In the genomic region with DNA sequence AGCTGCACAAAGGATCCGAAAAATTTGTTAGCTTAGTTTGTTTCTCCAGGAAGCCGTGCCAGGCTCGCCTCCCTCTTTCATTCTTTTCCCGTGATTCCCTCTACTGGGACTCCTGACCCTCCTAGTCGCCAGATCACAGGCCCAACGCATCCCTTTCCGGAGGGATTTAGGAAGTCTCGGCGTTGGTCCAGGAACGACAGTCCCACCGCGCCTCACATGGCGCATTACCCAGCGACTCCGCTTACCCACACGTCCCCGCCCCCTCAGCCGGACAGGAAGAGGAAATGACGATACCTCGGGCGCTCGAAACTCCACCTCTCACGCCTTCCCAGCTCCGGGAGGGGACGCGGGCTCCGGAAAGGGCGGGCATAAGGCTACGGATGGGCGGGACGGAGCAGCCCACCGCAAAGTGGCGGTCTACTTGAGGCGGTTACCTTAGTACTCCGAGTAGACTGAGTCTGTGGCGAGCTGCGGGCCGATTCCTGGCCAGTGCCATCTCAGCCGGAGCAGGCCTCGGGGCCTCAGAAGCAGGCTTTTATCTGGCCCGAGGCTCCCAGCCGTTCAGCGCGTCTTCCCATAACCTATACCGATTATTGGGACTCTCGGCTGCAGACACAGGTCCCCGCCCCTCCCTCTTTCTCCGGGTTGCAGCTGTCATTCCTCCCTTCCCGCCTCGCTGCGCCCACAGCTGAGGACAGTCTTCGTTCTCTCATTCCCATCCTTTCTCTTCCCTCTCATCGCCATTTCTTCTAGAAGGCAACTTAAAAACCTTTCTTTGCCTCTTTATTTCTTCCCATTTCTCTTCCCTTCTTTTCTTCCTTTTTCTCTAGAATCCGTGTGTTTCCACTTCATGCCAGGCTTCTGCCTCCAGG, we compare ENCODE assay signal across 1 cellular context.
A peak's percentile ranks its signal among the peaks of the same experiment; 100 is the strongest.
TF ChIP-seq lines count a peak whose summit lies in the region.

A gene with protein sequence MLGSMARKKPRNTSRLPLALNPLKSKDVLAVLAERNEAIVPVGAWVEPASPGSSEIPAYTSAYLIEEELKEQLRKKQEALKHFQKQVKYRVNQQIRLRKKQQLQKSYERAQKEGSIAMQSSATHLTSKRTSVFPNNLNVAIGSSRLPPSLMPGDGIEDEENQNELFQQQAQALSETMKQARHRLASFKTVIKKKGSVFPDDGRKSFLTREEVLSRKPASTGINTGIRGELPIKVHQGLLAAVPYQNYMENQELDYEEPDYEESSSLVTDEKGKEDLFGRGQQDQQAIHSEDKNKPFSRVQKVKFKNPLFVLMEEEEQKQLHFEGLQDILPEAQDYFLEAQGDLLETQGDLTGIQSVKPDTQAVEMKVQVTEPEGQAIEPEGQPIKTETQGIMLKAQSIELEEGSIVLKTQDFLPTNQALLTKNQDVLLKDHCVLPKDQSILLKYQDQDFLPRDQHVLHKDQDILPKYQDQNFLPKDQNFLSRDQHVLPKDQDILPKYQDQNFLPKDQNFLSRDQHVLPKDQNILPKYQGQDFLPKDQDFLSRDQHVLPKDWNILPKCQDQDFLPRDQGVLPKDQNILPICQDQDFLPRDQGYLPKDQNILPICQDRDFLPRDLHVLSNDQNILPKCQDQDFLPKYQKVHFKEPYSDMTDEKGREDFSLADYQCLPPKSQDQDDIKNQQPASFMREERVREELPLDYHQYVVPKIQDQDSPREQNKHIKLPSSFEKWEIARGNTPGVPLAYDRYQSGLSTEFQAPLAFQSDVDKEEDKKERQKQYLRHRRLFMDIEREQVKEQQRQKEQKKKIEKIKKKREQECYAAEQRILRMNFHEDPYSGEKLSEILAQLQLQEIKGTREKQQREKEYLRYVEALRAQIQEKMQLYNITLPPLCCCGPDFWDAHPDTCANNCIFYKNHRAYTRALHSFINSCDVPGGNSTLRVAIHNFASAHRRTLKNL (plus strand): TSS at position 450 of the 872 bp plus-strand sequence. CDS start 531 bp downstream, outside the sequence.

TF ChIP-seq in HepG2, 621 proteins besides CTCF, POLR2A, EP300 and RAD21 (continued from another document and continues in another):
- TF ChIP-seq, protein P1, sequence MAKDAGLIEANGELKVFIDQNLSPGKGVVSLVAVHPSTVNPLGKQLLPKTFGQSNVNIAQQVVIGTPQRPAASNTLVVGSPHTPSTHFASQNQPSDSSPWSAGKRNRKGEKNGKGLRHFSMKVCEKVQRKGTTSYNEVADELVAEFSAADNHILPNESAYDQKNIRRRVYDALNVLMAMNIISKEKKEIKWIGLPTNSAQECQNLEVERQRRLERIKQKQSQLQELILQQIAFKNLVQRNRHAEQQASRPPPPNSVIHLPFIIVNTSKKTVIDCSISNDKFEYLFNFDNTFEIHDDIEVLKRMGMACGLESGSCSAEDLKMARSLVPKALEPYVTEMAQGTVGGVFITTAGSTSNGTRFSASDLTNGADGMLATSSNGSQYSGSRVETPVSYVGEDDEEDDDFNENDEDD (CRISPR knock-in tag; IDR thresholded peaks at IDR 0.05; ENCODE audit: borderline replicate concordance), result peak; percentile 95
- TF ChIP-seq, protein P2, sequence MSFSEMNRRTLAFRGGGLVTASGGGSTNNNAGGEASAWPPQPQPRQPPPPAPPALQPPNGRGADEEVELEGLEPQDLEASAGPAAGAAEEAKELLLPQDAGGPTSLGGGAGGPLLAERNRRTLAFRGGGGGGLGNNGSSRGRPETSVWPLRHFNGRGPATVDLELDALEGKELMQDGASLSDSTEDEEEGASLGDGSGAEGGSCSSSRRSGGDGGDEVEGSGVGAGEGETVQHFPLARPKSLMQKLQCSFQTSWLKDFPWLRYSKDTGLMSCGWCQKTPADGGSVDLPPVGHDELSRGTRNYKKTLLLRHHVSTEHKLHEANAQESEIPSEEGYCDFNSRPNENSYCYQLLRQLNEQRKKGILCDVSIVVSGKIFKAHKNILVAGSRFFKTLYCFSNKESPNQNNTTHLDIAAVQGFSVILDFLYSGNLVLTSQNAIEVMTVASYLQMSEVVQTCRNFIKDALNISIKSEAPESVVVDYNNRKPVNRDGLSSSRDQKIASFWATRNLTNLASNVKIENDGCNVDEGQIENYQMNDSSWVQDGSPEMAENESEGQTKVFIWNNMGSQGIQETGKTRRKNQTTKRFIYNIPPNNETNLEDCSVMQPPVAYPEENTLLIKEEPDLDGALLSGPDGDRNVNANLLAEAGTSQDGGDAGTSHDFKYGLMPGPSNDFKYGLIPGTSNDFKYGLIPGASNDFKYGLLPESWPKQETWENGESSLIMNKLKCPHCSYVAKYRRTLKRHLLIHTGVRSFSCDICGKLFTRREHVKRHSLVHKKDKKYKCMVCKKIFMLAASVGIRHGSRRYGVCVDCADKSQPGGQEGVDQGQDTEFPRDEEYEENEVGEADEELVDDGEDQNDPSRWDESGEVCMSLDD (CRISPR knock-in tag; IDR thresholded peaks at IDR 0.05; ENCODE audit: borderline replicate concordance), result 0 out of 2 replicates have a peak, but pooled peaks have one; percentile 44
- TF ChIP-seq, protein P3, sequence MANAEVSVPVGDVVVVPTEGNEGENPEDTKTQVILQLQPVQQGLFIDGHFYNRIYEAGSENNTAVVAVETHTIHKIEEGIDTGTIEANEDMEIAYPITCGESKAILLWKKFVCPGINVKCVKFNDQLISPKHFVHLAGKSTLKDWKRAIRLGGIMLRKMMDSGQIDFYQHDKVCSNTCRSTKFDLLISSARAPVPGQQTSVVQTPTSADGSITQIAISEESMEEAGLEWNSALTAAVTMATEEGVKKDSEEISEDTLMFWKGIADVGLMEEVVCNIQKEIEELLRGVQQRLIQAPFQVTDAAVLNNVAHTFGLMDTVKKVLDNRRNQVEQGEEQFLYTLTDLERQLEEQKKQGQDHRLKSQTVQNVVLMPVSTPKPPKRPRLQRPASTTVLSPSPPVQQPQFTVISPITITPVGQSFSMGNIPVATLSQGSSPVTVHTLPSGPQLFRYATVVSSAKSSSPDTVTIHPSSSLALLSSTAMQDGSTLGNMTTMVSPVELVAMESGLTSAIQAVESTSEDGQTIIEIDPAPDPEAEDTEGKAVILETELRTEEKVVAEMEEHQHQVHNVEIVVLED (CRISPR knock-in tag; IDR thresholded peaks at IDR 0.05; ENCODE audit: borderline replicate concordance), result peak; percentile 89
- TF ChIP-seq HOXA5 (CRISPR knock-in tag; IDR thresholded peaks at IDR 0.05) (peak; percentile 85; the same call in 1 of the 2 replicates), ZNF563 (CRISPR knock-in tag; IDR thresholded peaks at IDR 0.05) (no peak), KAT2B (IDR thresholded peaks at IDR 0.05; ENCODE audit: borderline replicate concordance, low read depth, low read length) (no peak), NFKBIZ (CRISPR knock-in tag; IDR thresholded peaks at IDR 0.05) (no peak), HDAC6 (IDR thresholded peaks at IDR 0.05; ENCODE audit: low read depth, low read length) (no peak), MXD3 (CRISPR knock-in tag; IDR thresholded peaks at IDR 0.05) (no peak), ZNF639 (CRISPR knock-in tag; conservative IDR thresholded peaks at IDR 0.05) (no peak), ZNF350 (CRISPR knock-in tag; IDR thresholded peaks at IDR 0.05; ENCODE audit: borderline replicate concordance, low read depth) (peak; percentile 86; the same call in 1 of the 2 replicates), SMYD3 (CRISPR knock-in tag; IDR thresholded peaks at IDR 0.05) (no peak), KLF6 (CRISPR knock-in tag; IDR thresholded peaks at IDR 0.05) (0 out of 2 replicates have a peak, but pooled peaks have one; percentile 35), KDM5B (CRISPR knock-in tag; IDR thresholded peaks at IDR 0.05; ENCODE audit: borderline replicate concordance) (peak; percentile 76; the same call in 1 of the 2 replicates), AHDC1 (CRISPR knock-in tag; IDR thresholded peaks at IDR 0.05; ENCODE audit: borderline replicate concordance) (no peak), SSRP1 (CRISPR knock-in tag; IDR thresholded peaks at IDR 0.05) (no peak), NFE2L1 (CRISPR knock-in tag; IDR thresholded peaks at IDR 0.05; ENCODE audit: borderline replicate concordance) (no peak), RORA (CRISPR knock-in tag; IDR thresholded peaks at IDR 0.05) (no peak), MEF2D (CRISPR knock-in tag; IDR thresholded peaks at IDR 0.05) (0 out of 2 replicates have a peak, but pooled peaks have one; percentile 58), ZNF747 (CRISPR knock-in tag; IDR thresholded peaks at IDR 0.05; ENCODE audit: borderline replicate concordance) (peak; percentile 78), MTA3 (CRISPR knock-in tag; IDR thresholded peaks at IDR 0.05) (no peak), MAFF (IDR thresholded peaks at IDR 0.05; ENCODE audit: low read depth, low read length) (no peak), NR3C1 (CRISPR knock-in tag; IDR thresholded peaks at IDR 0.05) (no peak), KDM6A (CRISPR knock-in tag; IDR thresholded peaks at IDR 0.05; ENCODE audit: low read depth) (no peak), SMC3 (IDR thresholded peaks at IDR 0.05; ENCODE audit: low read length) (no peak), DBP (CRISPR knock-in tag; IDR thresholded peaks at IDR 0.05; ENCODE audit: not compliant biosample characterization) (peak; percentile 42), ZNF253 (CRISPR knock-in tag; IDR thresholded peaks at IDR 0.05; ENCODE audit: borderline replicate concordance) (no peak), TAF1 (CRISPR knock-in tag; IDR thresholded peaks at IDR 0.05) (peak; percentile 79), HNRNPH1 (optimal IDR thresholded peaks at IDR 0.05; ENCODE audit: low read depth, low read length) (peak; percentile 64), YEATS4 (CRISPR knock-in tag; IDR thresholded peaks at IDR 0.05; ENCODE audit: borderline replicate concordance) (peak; percentile 86), ASH2L (IDR thresholded peaks at IDR 0.05; ENCODE audit: insufficient read length, low read depth, low read length) (peak; percentile 82), NR2F6 (IDR thresholded peaks at IDR 0.05) (no peak), NR2F6 (CRISPR knock-in tag; IDR thresholded peaks at IDR 0.05) (peak; percentile 16; the same call in 1 of the 2 replicates), ZNF615 (CRISPR knock-in tag; IDR thresholded peaks at IDR 0.05; ENCODE audit: borderline replicate concordance) (no peak), FOSL2 (CRISPR knock-in tag; IDR thresholded peaks at IDR 0.05) (peak; percentile 39), CCDC6 (CRISPR knock-in tag; IDR thresholded peaks at IDR 0.05) (peak; percentile 73; the same call in 1 of the 2 replicates), SP2 (CRISPR knock-in tag; IDR thresholded peaks at IDR 0.05) (peak; percentile 95), TBL1XR1 (IDR thresholded peaks at IDR 0.05; ENCODE audit: borderline replicate concordance, low read length, partially characterized antibody) (no peak)
